12 cellular contexts compared by ENCODE assay signal in the genomic region with DNA sequence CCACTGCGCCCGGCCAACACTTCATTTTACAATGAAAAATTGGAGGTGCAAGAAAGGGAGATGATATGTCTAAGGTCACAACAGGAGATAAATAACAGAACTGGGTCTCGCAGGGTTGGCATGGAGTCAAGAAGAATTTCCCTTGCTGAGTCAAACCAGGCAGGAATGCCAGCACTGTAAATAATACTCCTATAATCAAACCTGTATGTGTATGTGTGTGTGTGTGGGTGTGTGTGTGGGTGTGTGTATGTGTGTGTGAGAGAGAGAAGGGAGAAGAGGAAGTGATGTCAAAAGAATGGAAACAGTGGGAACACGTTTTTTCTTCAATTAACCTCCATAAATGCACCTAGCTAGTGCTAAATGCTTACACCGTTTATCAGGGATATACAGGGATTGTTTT.
DNase-seq lines count a peak whose midpoint lies in the region; ATAC-seq and TF ChIP-seq lines count a peak whose summit lies in the region.
"Had no signal": no experiment of that assay in that cellular context is flagged by ENCODE, and none has a peak within 500 bp of the region (broad histone marks: within the 10 kb centered on the region; RNA-seq: fewer than 3 reads in every experiment).

No MANE protein-coding gene starts in this region.

- no peak overlapping the region for H2BK5ac ChIP-seq in mesendoderm (ENCODE audit: low read length)

- H2BK15ac ChIP-seq in mesendoderm (replicated peaks; ENCODE audit: low read depth), result no peak overlapping the region

- no peak for ATAC-seq in GM18861 (IDR thresholded peaks at IDR 0.05; ENCODE audit: unreplicated experiment)
- ATAC-seq: left cardiac atrium had no signal

- H3K27me3 ChIP-seq in mesendoderm (ENCODE audit: insufficient read depth, low read length, poor library complexity), result no peaks in the 10 kb centered on the region
- H3K27me3 ChIP-seq: dorsolateral prefrontal cortex had no signal

- POLR2A ChIA-PET in activated CD4-positive, alpha-beta T cell treated with anti-CD3 and anti-CD28 coated beads, Interleukin-2, amount 10 ng/mL, durations not matched to agents 7 days and 5 days (lab: Charles Lee), result no interaction called here

- H3K27ac Mint-ChIP-seq in activated CD4-positive, alpha-beta T cell treated with anti-CD3 and anti-CD28 coated beads, Interleukin-2, amount 10 ng/mL, durations not matched to agents 7 days and 5 days, result peak overlapping the region; percentile 75

- WGBS in mesendoderm (ENCODE audit: extremely low coverage, insufficient coverage, low lambda C conversion rate), result no CpG with 5 or more reads among the region's 5 CpGs

- H3K4me2 ChIP-seq in mesendoderm (ENCODE audit: low read length), result no peak overlapping the region
- H3K4me2 ChIP-seq: smooth muscle cell had no signal

- H4K5ac ChIP-seq in mesendoderm (ENCODE audit: low read length), result no peak overlapping the region

- no peaks in the 10 kb centered on the region for H3K79me2 ChIP-seq in mesendoderm (ENCODE audit: control insufficient read depth, insufficient read depth, low read length)

- H3K23ac ChIP-seq in mesendoderm (ENCODE audit: low read length), result no peak overlapping the region

- no peaks in the 10 kb centered on the region for H3K27me3 Mint-ChIP-seq in activated CD4-positive, alpha-beta T cell treated with anti-CD3 and anti-CD28 coated beads, Interleukin-2, amount 10 ng/mL, durations not matched to agents 7 days and 5 days

- no peaks in the 10 kb centered on the region for H3K9me3 Mint-ChIP-seq in activated CD4-positive, alpha-beta T cell treated with anti-CD3 and anti-CD28 coated beads, Interleukin-2, amount 10 ng/mL, durations not matched to agents 7 days and 5 days

- no peaks in the 10 kb centered on the region for H3K4me1 ChIP-seq in mesendoderm (ENCODE audit: control insufficient read depth, low read depth, low read length)

- H3K4me3 Mint-ChIP-seq in activated CD4-positive, alpha-beta T cell treated with anti-CD3 and anti-CD28 coated beads, Interleukin-2, amount 10 ng/mL, durations not matched to agents 7 days and 5 days, result no peak overlapping the region

- H3K18ac ChIP-seq in mesendoderm (ENCODE audit: low read length), result no peak overlapping the region

- no peak for TF ChIP-seq CTCF in retinal pigment epithelial cell (conservative IDR thresholded peaks at IDR 0.05; ENCODE audit: low read depth, low read length)

- no peaks in the 10 kb centered on the region for H3K36me3 ChIP-seq in mesendoderm (ENCODE audit: control insufficient read depth, insufficient read depth, low read length)

- H3K4ac ChIP-seq in mesendoderm (ENCODE audit: low read depth, low read length), result no peak overlapping the region

- H3K36me3 Mint-ChIP-seq in activated CD4-positive, alpha-beta T cell treated with anti-CD3 and anti-CD28 coated beads, Interleukin-2, amount 10 ng/mL, durations not matched to agents 7 days and 5 days (ENCODE audit: low read depth), result no peaks in the 10 kb centered on the region

- CTCF ChIA-PET in activated CD4-positive, alpha-beta T cell treated with anti-CD3 and anti-CD28 coated beads, Interleukin-2, amount 10 ng/mL, durations not matched to agents 7 days and 5 days (lab: Charles Lee), result interaction anchor here (4.0 kb wide), 1 partner anchor 71 kb away, joined by 16 read pairs; the partner anchor contains the start of genes ERP29 and TMEM116

- no peak overlapping the region for H4K8ac ChIP-seq in mesendoderm (ENCODE audit: low read depth, low read length)

- DNase-seq in activated CD4-positive, alpha-beta T cell treated with anti-CD3 and anti-CD28 coated beads, Interleukin-2, amount 10 ng/mL, durations not matched to agents 7 days and 5 days, result no peak
- no peak for DNase-seq in activated CD4-positive, alpha-beta T cell treated with anti-CD3 and anti-CD28 coated beads for 1 hour
- DNase-seq in MV-4-11 (lab: John Stamatoyannopoulos, UW) (peak; percentile 6), dermis microvascular lymphatic vessel endothelial cell (ENCODE audit: low read depth in 2 of 2) (peak; percentile 40 to 82), retinal pigment epithelial cell (ENCODE audit: low read depth) (peak; percentile 38), mesendoderm (no peak), NCI-H345 treated with DMSO at 0.1 percent for 48 hours (lab: John Stamatoyannopoulos, UW; ENCODE audit: unreplicated experiment) (no peak)
- DNase-seq: dorsolateral prefrontal cortex, left cardiac atrium had no signal

- no peak overlapping the region for H3K9ac ChIP-seq in mesendoderm (ENCODE audit: low read length)

- no peak overlapping the region for H3K56ac ChIP-seq in mesendoderm (ENCODE audit: low read length)

- H3K4me1 Mint-ChIP-seq in activated CD4-positive, alpha-beta T cell treated with anti-CD3 and anti-CD28 coated beads, Interleukin-2, amount 10 ng/mL, durations not matched to agents 7 days and 5 days, result peaks cover 21% of the 10 kb centered on the region

- no peaks in the 10 kb centered on the region for H3K79me1 ChIP-seq in mesendoderm (ENCODE audit: low read length)

- H3K27ac ChIP-seq in mesendoderm (ENCODE audit: low read depth, low read length), result no peak overlapping the region
- H3K27ac ChIP-seq: C4-2B, dorsolateral prefrontal cortex had no signal

- H2BK120ac ChIP-seq in mesendoderm (ENCODE audit: low read depth, low read length), result no peak overlapping the region

- H3K4me3 ChIP-seq in retinal pigment epithelial cell (ENCODE audit: low read length), result no peak overlapping the region
- H3K4me3 ChIP-seq in mesendoderm (ENCODE audit: low read length), result no peak overlapping the region
- H3K4me3 ChIP-seq: dorsolateral prefrontal cortex, smooth muscle cell had no signal

- H2AK5ac ChIP-seq in mesendoderm (ENCODE audit: low read length), result no peak overlapping the region

Comparison
In these comparisons a context has a peak if more than half of its experiments do, and no peak if none do; other contexts are left out.
1. DNase-seq: peak in MV-4-11 (single experiment), dermis microvascular lymphatic vessel endothelial cell (2 of 2) and retinal pigment epithelial cell (single experiment); none in activated CD4-positive, alpha-beta T cell treated with anti-CD3 and anti-CD28 coated beads, Interleukin-2, amount 10 ng/mL, durations not matched to agents 7 days and 5 days (single experiment), activated CD4-positive, alpha-beta T cell treated with anti-CD3 and anti-CD28 coated beads for 1 hour (single experiment), mesendoderm (single experiment) and NCI-H345 treated with DMSO at 0.1 percent for 48 hours (single experiment).